ENCODE assay signal across 31 cellular contexts in the genomic region with DNA sequence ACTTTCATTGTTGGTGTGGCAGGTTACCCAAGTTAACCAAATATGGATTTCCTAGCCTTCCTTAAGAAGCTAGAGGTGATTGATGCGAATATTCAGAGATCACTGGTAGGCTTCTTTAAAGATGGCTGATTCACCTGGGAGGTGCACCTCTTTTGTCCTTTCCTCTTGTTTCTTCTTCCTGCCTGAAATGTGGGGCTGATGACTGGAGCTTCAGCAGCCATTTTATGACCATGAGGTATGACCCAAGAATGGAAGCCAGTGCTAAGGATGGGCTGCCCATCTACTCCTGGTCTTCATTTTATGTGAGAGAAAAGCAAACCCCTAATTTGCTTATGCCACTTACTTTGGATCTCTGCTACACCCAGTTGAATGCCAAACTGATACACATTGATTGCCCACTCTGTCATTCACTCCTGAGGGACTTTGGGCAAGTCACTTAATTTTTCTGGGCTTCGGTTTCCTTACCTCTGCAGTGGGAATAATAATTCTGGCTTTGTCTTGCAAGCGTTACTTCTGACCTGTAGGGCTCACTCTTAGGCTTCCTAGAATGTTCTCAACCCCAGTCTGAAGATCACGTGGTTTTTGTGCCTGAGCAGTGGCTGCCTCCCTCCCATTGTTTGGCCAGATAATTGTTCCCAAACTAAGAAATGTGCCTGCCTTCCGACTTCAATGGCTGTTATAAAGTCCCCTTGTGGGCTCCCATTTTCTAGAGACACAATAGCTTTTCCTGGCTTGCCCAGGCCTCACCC.
"Had no signal": no experiment of that assay in that cellular context is flagged by ENCODE, and none has a peak within 500 bp of the region (broad histone marks: within the 10 kb centered on the region; RNA-seq: fewer than 3 reads in every experiment).

No MANE protein-coding gene starts in this region.

- H3K27ac ChIP-seq: SK-N-MC had no signal

- H3K27ac Mint-ChIP-seq: activated CD8-positive, alpha-beta T cell treated with anti-CD3 and anti-CD28 coated beads for 36 hours; activated naive CD8-positive, alpha-beta T cell treated with anti-CD3 and anti-CD28 coated beads, Interleukin-2, amount 10 ng/mL, durations not matched to agents 7 days and 5 days; activated T-cell treated with anti-CD3 and anti-CD28 coated beads, Interleukin-2, amount 50 U/mL, for 72 hours; activated T-helper 2 cell treated with anti-CD3 and anti-CD28 coated beads, Interferon-gamma antibody, Interleukin-2, Interleukin-4, amounts not matched to agents 10 μg/mL and 5 μg/mL and 100 μg/mL, durations not matched to agents 14 hours and 24 hours and 36 hours; T-cell had no signal

- DNase-seq: activated CD4-positive, alpha-beta T cell treated with anti-CD3 and anti-CD28 coated beads, Interleukin-2, amount 50 U/mL, for 1 hour; activated CD4-positive, CD25-positive, alpha-beta regulatory T cell; activated CD8-positive, alpha-beta memory T cell treated with anti-CD3 and anti-CD28 coated beads, Interleukin-2, amount 50 U/mL, for 4 hours; activated CD8-positive, alpha-beta T cell treated with anti-CD3 and anti-CD28 coated beads for 36 hours; activated gamma-delta T cell treated with Interleukin-2 at 50 U/mL for 16 hours; activated naive CD4-positive, alpha-beta T cell treated with anti-CD3 and anti-CD28 coated beads, Interleukin-2, amount 50 U/mL, for 16 hours; activated naive CD8-positive, alpha-beta T cell treated with anti-CD3 and anti-CD28 coated beads, Interleukin-2, amount 10 ng/mL, durations not matched to agents 7 days and 5 days; activated T-cell treated with anti-CD3 and anti-CD28 coated beads, Interleukin-2, amount 50 U/mL, for 72 hours; aorta; Kasumi-1; KBM-7; NCI-H1048; NCI-H146; NCI-H187 treated with DMSO at 0.1 percent for 48 hours; NCI-H2081 treated with DMSO at 0.1 percent for 48 hours; NCI-H2171 treated with DMSO at 0.1 percent for 48 hours; NCI-H226; NCI-H526 treated with DMSO at 0.1 percent for 48 hours; NCI-H82; NK-92 treated with Interleukin-12 subunit alpha and Interleukin-12 subunit beta, amount 100 ng/mL, for 24 hours; OCI-M1; RPMI8226; T-cell; T-helper 2 cell; T1000 had no signal

- ATAC-seq: activated CD8-positive, alpha-beta T cell treated with anti-CD3 and anti-CD28 coated beads for 36 hours; activated T-cell treated with anti-CD3 and anti-CD28 coated beads, Interleukin-2, amount 50 U/mL, for 72 hours; Panc1; Right ventricle myocardium inferior; T-cell had no signal

- H3K36me3 Mint-ChIP-seq: activated naive CD8-positive, alpha-beta T cell treated with anti-CD3 and anti-CD28 coated beads, Interleukin-2, amount 10 ng/mL, durations not matched to agents 7 days and 5 days; T-cell had no signal

- H3K4me3 Mint-ChIP-seq: activated CD8-positive, alpha-beta T cell treated with anti-CD3 and anti-CD28 coated beads for 36 hours; activated naive CD8-positive, alpha-beta T cell treated with anti-CD3 and anti-CD28 coated beads, Interleukin-2, amount 10 ng/mL, durations not matched to agents 7 days and 5 days; activated T-cell treated with anti-CD3 and anti-CD28 coated beads, Interleukin-2, amount 50 U/mL, for 72 hours; central memory CD8-positive, alpha-beta T cell; T-cell had no signal

- H3K4me3 ChIP-seq: SK-N-MC had no signal

- H3K9me3 Mint-ChIP-seq: activated CD8-positive, alpha-beta T cell treated with anti-CD3 and anti-CD28 coated beads for 36 hours; activated naive CD8-positive, alpha-beta T cell treated with anti-CD3 and anti-CD28 coated beads, Interleukin-2, amount 10 ng/mL, durations not matched to agents 7 days and 5 days; activated T-helper 2 cell treated with anti-CD3 and anti-CD28 coated beads, Interferon-gamma antibody, Interleukin-2, Interleukin-4, amounts not matched to agents 10 μg/mL and 5 μg/mL and 100 μg/mL, durations not matched to agents 14 hours and 24 hours and 36 hours; central memory CD8-positive, alpha-beta T cell had no signal

- H3K4me1 Mint-ChIP-seq: activated naive CD8-positive, alpha-beta T cell treated with anti-CD3 and anti-CD28 coated beads, Interleukin-2, amount 10 ng/mL, durations not matched to agents 7 days and 5 days; central memory CD8-positive, alpha-beta T cell; T-cell had no signal

- FAIRE-seq: TTC549 had no signal
